1 cellular context compared by ENCODE assay signal in the genomic region with DNA sequence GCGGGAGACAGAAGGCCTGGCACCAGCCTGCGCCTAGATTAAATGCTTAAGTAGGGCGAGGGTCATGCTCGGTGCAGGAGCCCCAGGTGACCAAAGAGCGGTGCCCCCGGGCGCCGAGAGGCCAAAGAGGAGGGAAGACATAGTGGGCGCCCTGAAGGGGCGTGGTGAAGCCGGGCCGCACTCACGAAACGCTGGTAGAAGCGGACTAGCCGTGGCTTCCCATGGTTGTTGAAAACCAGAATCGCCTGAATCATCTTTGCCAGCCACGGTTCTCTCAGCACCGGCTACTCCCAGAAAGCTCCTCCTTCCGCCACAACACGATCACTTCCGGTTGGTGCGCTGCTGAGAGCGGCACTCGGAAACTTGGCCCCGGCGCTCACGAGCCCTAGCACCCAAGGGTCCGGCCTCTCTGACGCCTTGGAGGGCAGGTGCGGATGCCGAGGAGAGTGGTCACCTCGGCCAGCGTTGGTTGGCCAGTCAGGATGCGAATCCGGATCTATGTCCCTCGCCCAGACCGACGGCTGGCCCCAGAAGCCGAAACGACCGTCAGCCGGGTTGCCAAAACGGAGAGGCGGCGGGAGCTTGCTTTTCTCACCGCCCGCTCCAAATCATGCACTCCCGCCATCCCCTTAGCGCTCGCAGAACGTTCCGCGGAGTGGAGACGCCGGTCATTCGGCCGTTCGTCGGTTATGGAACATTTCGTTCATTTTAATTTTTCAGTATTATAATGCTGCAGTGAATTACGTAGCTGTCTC.
A peak's percentile ranks its signal among the peaks of the same experiment; 100 is the strongest.
TF ChIP-seq lines count a peak whose summit lies in the region.

Gene AP3S2 (minus strand): TSS at position 299 of the 755 bp plus-strand sequence. CDS start 45 bp downstream, at position 254.

TF ChIP-seq in HepG2, 621 proteins besides CTCF, POLR2A, EP300 and RAD21 (continued from another document and continues in another):
- TF ChIP-seq KDM6A (CRISPR knock-in tag; IDR thresholded peaks at IDR 0.05; ENCODE audit: low read depth) (0 out of 2 replicates have a peak, but pooled peaks have one; percentile 18), ZNF792 (CRISPR knock-in tag; IDR thresholded peaks at IDR 0.05) (peak; percentile 98), ZBTB3 (CRISPR knock-in tag; IDR thresholded peaks at IDR 0.05; ENCODE audit: borderline replicate concordance, low read depth) (no peak), ZNF781 (CRISPR knock-in tag; IDR thresholded peaks at IDR 0.05; ENCODE audit: borderline replicate concordance, not compliant biosample characterization) (peak; percentile 89), PHF21A (CRISPR knock-in tag; IDR thresholded peaks at IDR 0.05) (peak; percentile 94), MTF1 (CRISPR knock-in tag; IDR thresholded peaks at IDR 0.05) (no peak), ZNF251 (CRISPR knock-in tag; IDR thresholded peaks at IDR 0.05) (no peak), KDM4B (CRISPR knock-in tag; IDR thresholded peaks at IDR 0.05) (peak; percentile 99), ZNF503 (CRISPR knock-in tag; IDR thresholded peaks at IDR 0.05) (peak; percentile 64; the same call in 1 of the 2 replicates), BATF2 (CRISPR knock-in tag; IDR thresholded peaks at IDR 0.05) (peak; percentile 67; the same call in 1 of the 2 replicates), TEAD3 (CRISPR knock-in tag; optimal IDR thresholded peaks at IDR 0.05; ENCODE audit: borderline replicate concordance) (peak; percentile 82), RBM22 (optimal IDR thresholded peaks at IDR 0.05; ENCODE audit: low read length) (peak; percentile 69), SMARCE1 (IDR thresholded peaks at IDR 0.05; ENCODE audit: borderline replicate concordance) (no peak), ZNF10 (CRISPR knock-in tag; IDR thresholded peaks at IDR 0.05; ENCODE audit: borderline replicate concordance, low read depth) (0 out of 2 replicates have a peak, but pooled peaks have one; percentile 65), ZFP41 (CRISPR knock-in tag; IDR thresholded peaks at IDR 0.05; ENCODE audit: borderline replicate concordance) (peak; percentile 97; the same call in 1 of the 2 replicates), ZSCAN22 (CRISPR knock-in tag; IDR thresholded peaks at IDR 0.05) (no peak), FOXK2 (IDR thresholded peaks at IDR 0.05) (peak; percentile 78), RORA (CRISPR knock-in tag; IDR thresholded peaks at IDR 0.05) (no peak), ZBTB14 (CRISPR knock-in tag; IDR thresholded peaks at IDR 0.05) (no peak; the same call in 1 of the 2 replicates), ZNF180 (CRISPR knock-in tag; IDR thresholded peaks at IDR 0.05; ENCODE audit: borderline replicate concordance, low read depth) (no peak), PRMT3 (CRISPR knock-in tag; IDR thresholded peaks at IDR 0.05; ENCODE audit: borderline replicate concordance, low read depth) (no peak), ZFAT (CRISPR knock-in tag; conservative IDR thresholded peaks at IDR 0.05) (no peak), HDAC1 (CRISPR knock-in tag; IDR thresholded peaks at IDR 0.05) (peak; percentile 96), TBL1XR1 (IDR thresholded peaks at IDR 0.05; ENCODE audit: borderline replicate concordance, low read length, partially characterized antibody) (peak; percentile 82), RFX5 (IDR thresholded peaks at IDR 0.05; ENCODE audit: low read depth, low read length) (peak; percentile 14; the same call in 1 of the 2 replicates), ATF4 (CRISPR knock-in tag; IDR thresholded peaks at IDR 0.05) (peak in 1 of 2 experiments; percentile 64; a peak in 2 of 4 replicates), ZNF629 (CRISPR knock-in tag; conservative IDR thresholded peaks at IDR 0.05) (peak; percentile 24; the same call in 1 of the 2 replicates), MEF2D (CRISPR knock-in tag; IDR thresholded peaks at IDR 0.05) (peak; percentile 91), PAXIP1 (CRISPR knock-in tag; conservative IDR thresholded peaks at IDR 0.05) (peak; percentile 63; the same call in 1 of the 2 replicates), ZNF432 (CRISPR knock-in tag; IDR thresholded peaks at IDR 0.05; ENCODE audit: borderline replicate concordance) (no peak), ZNF644 (CRISPR knock-in tag; IDR thresholded peaks at IDR 0.05; ENCODE audit: low read depth) (peak; percentile 72), TP53 (CRISPR knock-in tag; conservative IDR thresholded peaks at IDR 0.05) (no peak), XBP1 (CRISPR knock-in tag; IDR thresholded peaks at IDR 0.05) (no peak), ZNF879 (CRISPR knock-in tag; IDR thresholded peaks at IDR 0.05) (peak; percentile 87; the same call in 1 of the 2 replicates), RARG (CRISPR knock-in tag; IDR thresholded peaks at IDR 0.05; ENCODE audit: low read depth) (0 out of 2 replicates have a peak, but pooled peaks have one; percentile 35), ZNF607 (CRISPR knock-in tag; IDR thresholded peaks at IDR 0.05; ENCODE audit: borderline replicate concordance) (peak; percentile 51; the same call in 1 of the 2 replicates), SOX6 (IDR thresholded peaks at IDR 0.05) (no peak), SOX6 (CRISPR knock-in tag; IDR thresholded peaks at IDR 0.05) (peak; percentile 81), ZZZ3 (CRISPR knock-in tag; IDR thresholded peaks at IDR 0.05; ENCODE audit: borderline replicate concordance) (peak; percentile 95; the same call in 1 of the 2 replicates), HMG20B (CRISPR knock-in tag; conservative IDR thresholded peaks at IDR 0.05) (peak; percentile 65; the same call in 1 of the 2 replicates), RAD51 (IDR thresholded peaks at IDR 0.05; ENCODE audit: borderline replicate concordance) (no peak)
- TF ChIP-seq, protein P1, sequence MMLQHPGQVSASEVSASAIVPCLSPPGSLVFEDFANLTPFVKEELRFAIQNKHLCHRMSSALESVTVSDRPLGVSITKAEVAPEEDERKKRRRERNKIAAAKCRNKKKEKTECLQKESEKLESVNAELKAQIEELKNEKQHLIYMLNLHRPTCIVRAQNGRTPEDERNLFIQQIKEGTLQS (CRISPR knock-in tag; IDR thresholded peaks at IDR 0.05): peak; percentile 78
- TF ChIP-seq, protein P2, sequence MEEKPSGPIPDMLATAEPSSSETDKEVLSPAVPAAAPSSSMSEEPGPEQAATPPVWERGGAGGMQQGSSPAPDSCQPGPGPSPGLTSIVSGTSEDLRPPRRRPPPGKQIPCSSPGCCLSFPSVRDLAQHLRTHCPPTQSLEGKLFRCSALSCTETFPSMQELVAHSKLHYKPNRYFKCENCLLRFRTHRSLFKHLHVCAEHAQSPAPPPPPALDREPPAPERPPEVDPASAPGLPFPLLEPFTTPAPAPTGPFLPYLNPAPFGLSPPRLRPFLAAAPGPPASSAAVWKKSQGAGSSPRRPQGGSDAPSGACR (CRISPR knock-in tag; IDR thresholded peaks at IDR 0.05): peak; percentile 93
- TF ChIP-seq, protein P3, sequence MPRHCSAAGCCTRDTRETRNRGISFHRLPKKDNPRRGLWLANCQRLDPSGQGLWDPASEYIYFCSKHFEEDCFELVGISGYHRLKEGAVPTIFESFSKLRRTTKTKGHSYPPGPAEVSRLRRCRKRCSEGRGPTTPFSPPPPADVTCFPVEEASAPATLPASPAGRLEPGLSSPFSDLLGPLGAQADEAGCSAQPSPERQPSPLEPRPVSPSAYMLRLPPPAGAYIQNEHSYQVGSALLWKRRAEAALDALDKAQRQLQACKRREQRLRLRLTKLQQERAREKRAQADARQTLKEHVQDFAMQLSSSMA (CRISPR knock-in tag; IDR thresholded peaks at IDR 0.05): peak; percentile 99
- TF ChIP-seq, protein P4, sequence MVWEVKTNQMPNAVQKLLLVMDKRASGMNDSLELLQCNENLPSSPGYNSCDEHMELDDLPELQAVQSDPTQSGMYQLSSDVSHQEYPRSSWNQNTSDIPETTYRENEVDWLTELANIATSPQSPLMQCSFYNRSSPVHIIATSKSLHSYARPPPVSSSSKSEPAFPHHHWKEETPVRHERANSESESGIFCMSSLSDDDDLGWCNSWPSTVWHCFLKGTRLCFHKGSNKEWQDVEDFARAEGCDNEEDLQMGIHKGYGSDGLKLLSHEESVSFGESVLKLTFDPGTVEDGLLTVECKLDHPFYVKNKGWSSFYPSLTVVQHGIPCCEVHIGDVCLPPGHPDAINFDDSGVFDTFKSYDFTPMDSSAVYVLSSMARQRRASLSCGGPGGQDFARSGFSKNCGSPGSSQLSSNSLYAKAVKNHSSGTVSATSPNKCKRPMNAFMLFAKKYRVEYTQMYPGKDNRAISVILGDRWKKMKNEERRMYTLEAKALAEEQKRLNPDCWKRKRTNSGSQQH (CRISPR knock-in tag; IDR thresholded peaks at IDR 0.05; ENCODE audit: low read depth): peak; percentile 98
- TF ChIP-seq, protein P5, sequence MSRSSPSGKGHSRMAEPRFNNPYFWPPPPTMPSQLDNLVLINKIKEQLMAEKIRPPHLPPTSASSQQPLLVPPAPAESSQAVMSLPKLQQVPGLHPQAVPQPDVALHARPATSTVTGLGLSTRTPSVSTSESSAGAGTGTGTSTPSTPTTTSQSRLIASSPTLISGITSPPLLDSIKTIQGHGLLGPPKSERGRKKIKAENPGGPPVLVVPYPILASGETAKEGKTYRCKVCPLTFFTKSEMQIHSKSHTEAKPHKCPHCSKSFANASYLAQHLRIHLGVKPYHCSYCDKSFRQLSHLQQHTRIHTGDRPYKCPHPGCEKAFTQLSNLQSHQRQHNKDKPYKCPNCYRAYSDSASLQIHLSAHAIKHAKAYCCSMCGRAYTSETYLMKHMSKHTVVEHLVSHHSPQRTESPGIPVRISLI (CRISPR knock-in tag; IDR thresholded peaks at IDR 0.05; ENCODE audit: borderline replicate concordance): peak; percentile 54; the same call in 1 of the 2 replicates
- TF ChIP-seq, protein P6, sequence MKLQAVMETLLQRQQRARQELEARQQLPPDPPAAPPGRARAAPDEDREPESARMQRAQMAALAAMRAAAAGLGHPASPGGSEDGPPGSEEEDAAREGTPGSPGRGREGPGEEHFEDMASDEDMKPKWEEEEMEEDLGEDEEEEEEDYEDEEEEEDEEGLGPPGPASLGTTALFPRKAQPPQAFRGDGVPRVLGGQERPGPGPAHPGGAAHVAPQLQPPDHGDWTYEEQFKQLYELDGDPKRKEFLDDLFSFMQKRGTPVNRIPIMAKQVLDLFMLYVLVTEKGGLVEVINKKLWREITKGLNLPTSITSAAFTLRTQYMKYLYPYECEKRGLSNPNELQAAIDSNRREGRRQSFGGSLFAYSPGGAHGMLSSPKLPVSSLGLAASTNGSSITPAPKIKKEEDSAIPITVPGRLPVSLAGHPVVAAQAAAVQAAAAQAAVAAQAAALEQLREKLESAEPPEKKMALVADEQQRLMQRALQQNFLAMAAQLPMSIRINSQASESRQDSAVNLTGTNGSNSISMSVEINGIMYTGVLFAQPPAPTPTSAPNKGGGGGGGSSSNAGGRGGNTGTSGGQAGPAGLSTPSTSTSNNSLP (IDR thresholded peaks at IDR 0.05; ENCODE audit: low read depth, low read length): peak; percentile 51
